8 cellular contexts compared by ENCODE assay signal in the genomic region with DNA sequence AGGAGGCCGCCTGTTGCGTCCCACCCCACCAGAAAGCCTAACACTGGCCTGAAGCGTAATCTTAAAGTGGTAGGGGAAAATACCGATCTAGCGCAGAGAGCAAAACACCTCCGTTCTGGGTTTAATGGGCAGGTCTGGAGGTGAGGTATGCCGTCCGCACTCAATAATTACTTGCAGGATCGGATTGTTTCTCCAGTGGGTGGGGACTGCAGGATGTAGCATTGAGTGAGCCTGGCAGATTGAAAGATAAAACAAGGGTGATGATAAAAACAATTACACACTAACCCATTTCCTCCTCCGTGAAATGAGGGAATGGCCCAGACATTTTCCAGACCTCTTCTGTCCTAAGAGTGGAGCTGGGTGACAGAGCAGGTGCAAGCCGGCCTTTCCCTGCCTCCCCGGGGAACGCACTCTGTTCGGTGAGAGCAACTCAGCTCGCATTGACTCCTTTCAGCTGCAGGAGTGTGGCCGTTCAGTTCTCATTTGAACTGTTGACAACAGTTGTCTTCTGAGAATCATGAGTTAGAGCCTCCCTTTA.
DNase-seq lines count a peak whose midpoint lies in the region; ATAC-seq, FAIRE-seq and TF ChIP-seq lines count a peak whose summit lies in the region.

No MANE protein-coding gene starts in this region.

- H3K27me3 ChIP-seq in AG04450 (ENCODE audit: control insufficient read depth, insufficient read depth, low read length) (peaks cover 16% of the 10 kb centered on the region), breast epithelium (no peaks in the 10 kb centered on the region), HepG2 (ENCODE audit: control insufficient read depth in 1 of 2, insufficient read depth in 2 of 2, low read length in 2 of 2) (peaks cover 1 to 39% of the 10 kb centered on the region in 2 experiments; a peak in 4 of 5 replicates)

- no peaks in the 10 kb centered on the region for H3K79me2 ChIP-seq in HepG2 (ENCODE audit: insufficient read depth, low read length)

- TF ChIP-seq POLR2A in breast epithelium (IDR thresholded peaks at IDR 0.05) (no peak), HepG2 (IDR thresholded peaks at IDR 0.05; ENCODE audit: insufficient read depth in 1 of 2, low read depth in 2 of 2, low read length in 2 of 2) (no peak)

- FAIRE-seq in HepG2 (lab: Jason Lieb, UNC): no peak

- peak; percentile 24 for ATAC-seq in GM19328 (IDR thresholded peaks at IDR 0.05; ENCODE audit: unreplicated experiment)
- ATAC-seq in HG03280 (IDR thresholded peaks at IDR 0.05; ENCODE audit: unreplicated experiment): peak; percentile 30
- peak; percentile 30 for ATAC-seq in HepG2

- H3K4me2 ChIP-seq in HepG2 (ENCODE audit: low read depth, low read length): peak overlapping the region; percentile 92

- no peak overlapping the region for H3K9ac ChIP-seq in HepG2 (ENCODE audit: insufficient read depth, low read depth, low read length)

- TF ChIP-seq CTCF in AG04450 (IDR thresholded peaks at IDR 0.05; ENCODE audit: low read depth, low read length) (no peak), breast epithelium (IDR thresholded peaks at IDR 0.05) (no peak), HepG2 (CRISPR knock-in tag; IDR thresholded peaks at IDR 0.05) (no peak)

- H3K4me1 ChIP-seq in breast epithelium (no peaks in the 10 kb centered on the region), HepG2 (ENCODE audit: insufficient read depth, low read length) (peaks cover 7% of the 10 kb centered on the region)

- DNase-seq in AG04450 (ENCODE audit: low read depth, low spot score): no peak
- peak; percentile 60 to 65 for DNase-seq in SHP77 (lab: John Stamatoyannopoulos, UW)
- no peak for DNase-seq in breast epithelium (ENCODE audit: low spot score in 2 of 2)
- no peak for DNase-seq in HepG2 (ENCODE audit: low spot score)
- peak in 3 of 49 donors; percentile 5 to 24 (median 11) for DNase-seq in substantia nigra (lab: John Stamatoyannopoulos, UW)
- no peak for DNase-seq in NCI-H446 (lab: John Stamatoyannopoulos, UW)

- POLR2A ChIA-PET in AG04450 (lab: Yijun Ruan, JAX) (interaction anchor here (1.0 kb wide), 1 partner anchor 112 kb away, joined by 4 read pairs; no protein-coding TSS in a partner anchor), HepG2 (lab: Yijun Ruan, JAX) (no interaction called here)

- no TSS peak for BruUV-seq in HepG2 (replicated peaks; lab: Mats Ljungman, UMichigan)

- H4K20me1 ChIP-seq in HepG2 (ENCODE audit: insufficient read depth, low read length): no peaks in the 10 kb centered on the region

- peak overlapping the region; percentile 93 for H2AFZ ChIP-seq in HepG2 (ENCODE audit: low read length)

- peak overlapping the region; percentile 66 for H3K4me3 ChIP-seq in AG04450 (ENCODE audit: low read depth, low read length)
- peak overlapping the region; percentile 82 to 97 (median 83) for H3K4me3 ChIP-seq in breast epithelium
- peak overlapping the region; percentile 54 to 77 (median 58) for H3K4me3 ChIP-seq in HepG2 (replicated peaks in 1 of 3; ENCODE audit: insufficient read depth in 1 of 3, low read depth in 2 of 3, low read length in 3 of 3)

- H3K9me3 ChIP-seq in AG04450 (ENCODE audit: control insufficient read depth, insufficient read depth, low read length) (peaks cover 7% of the 10 kb centered on the region; the same call in 1 of the 2 replicates), breast epithelium (no peaks in the 10 kb centered on the region), HepG2 (ENCODE audit: low read length) (no peaks in the 10 kb centered on the region)

- H3K36me3 ChIP-seq in breast epithelium (no peaks in the 10 kb centered on the region), HepG2 (replicated peaks in 1 of 2; ENCODE audit: control insufficient read depth in 1 of 2, insufficient read depth in 2 of 2, low read length in 2 of 2) (no peaks in the 10 kb centered on the region)

- no peak overlapping the region for H3K27ac ChIP-seq in AG04450 (ENCODE audit: low read depth, low read length)
- peak overlapping the region; percentile 92 to 98 for H3K27ac ChIP-seq in breast epithelium
- no peak overlapping the region for H3K27ac ChIP-seq in HepG2 (ENCODE audit: extremely low read length, insufficient read depth, low read length)
- peak overlapping the region; percentile 89 for H3K27ac ChIP-seq in substantia nigra (ENCODE audit: low read depth, low read length, poor library complexity, severe bottlenecking)

- CTCF ChIA-PET in AG04450 (lab: Charles Lee) (interaction anchor here (0.9 to 1.1 kb wide), 3 partner anchors 24 to 248 kb away, joined by 3 to 5 read pairs (median 3); no protein-coding TSS in a partner anchor), HepG2 (lab: Yijun Ruan, JAX; ENCODE audit: low intra/inter-chr PET ratio, low total read pairs) (no interaction called here)

- in situ Hi-C loops in HepG2 (cut with HindIII; ENCODE audit: extremely low pct_ligation_motif_present, low pct_unique_long_range_greater_than_20kb): no loop called here

- no peak for TF ChIP-seq EP300 in HepG2 (IDR thresholded peaks at IDR 0.05; ENCODE audit: low read depth in 2 of 2, low read length in 2 of 2)
- no peak for TF ChIP-seq EP300 in HepG2 (CRISPR knock-in tag; IDR thresholded peaks at IDR 0.05; ENCODE audit: borderline replicate concordance)

- intact Hi-C loops in breast epithelium (cut with DNase I; ENCODE audit: low total_unique reads) (no loop called here), HepG2 (cut with micrococcal nuclease; ENCODE audit: unreplicated experiment) (no loop called here)

- 4% methylated on average over 10 of the region's 16 CpGs for WGBS in HepG2 (ENCODE audit: low lambda C conversion rate)

- no peak for TF ChIP-seq RAD21 in HepG2 (CRISPR knock-in tag; IDR thresholded peaks at IDR 0.05)

TF ChIP-seq in HepG2, 621 proteins besides CTCF, POLR2A, EP300 and RAD21 (continues in another document):
- TF ChIP-seq ZNF180 (CRISPR knock-in tag; IDR thresholded peaks at IDR 0.05; ENCODE audit: borderline replicate concordance, low read depth) (no peak), U2AF2 (IDR thresholded peaks at IDR 0.05; ENCODE audit: low read depth, low read length) (no peak), SRSF1 (optimal IDR thresholded peaks at IDR 0.05; ENCODE audit: low read depth, low read length) (no peak), EHMT2 (IDR thresholded peaks at IDR 0.05; ENCODE audit: borderline replicate concordance, low read depth, low read length) (no peak), ZNF33A (CRISPR knock-in tag; IDR thresholded peaks at IDR 0.05; ENCODE audit: borderline replicate concordance) (no peak), PHF21A (CRISPR knock-in tag; IDR thresholded peaks at IDR 0.05) (no peak), SALL1 (CRISPR knock-in tag; IDR thresholded peaks at IDR 0.05) (no peak), EEA1 (CRISPR knock-in tag; IDR thresholded peaks at IDR 0.05; ENCODE audit: borderline replicate concordance) (no peak), ZKSCAN1 (IDR thresholded peaks at IDR 0.05; ENCODE audit: low read length) (no peak)
- TF ChIP-seq, protein P1, sequence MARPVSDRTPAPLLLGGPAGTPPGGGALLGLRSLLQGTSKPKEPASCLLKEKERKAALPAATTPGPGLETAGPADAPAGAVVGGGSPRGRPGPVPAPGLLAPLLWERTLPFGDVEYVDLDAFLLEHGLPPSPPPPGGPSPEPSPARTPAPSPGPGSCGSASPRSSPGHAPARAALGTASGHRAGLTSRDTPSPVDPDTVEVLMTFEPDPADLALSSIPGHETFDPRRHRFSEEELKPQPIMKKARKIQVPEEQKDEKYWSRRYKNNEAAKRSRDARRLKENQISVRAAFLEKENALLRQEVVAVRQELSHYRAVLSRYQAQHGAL (CRISPR knock-in tag; IDR thresholded peaks at IDR 0.05; ENCODE audit: not compliant biosample characterization): no peak
- TF ChIP-seq, protein P2, sequence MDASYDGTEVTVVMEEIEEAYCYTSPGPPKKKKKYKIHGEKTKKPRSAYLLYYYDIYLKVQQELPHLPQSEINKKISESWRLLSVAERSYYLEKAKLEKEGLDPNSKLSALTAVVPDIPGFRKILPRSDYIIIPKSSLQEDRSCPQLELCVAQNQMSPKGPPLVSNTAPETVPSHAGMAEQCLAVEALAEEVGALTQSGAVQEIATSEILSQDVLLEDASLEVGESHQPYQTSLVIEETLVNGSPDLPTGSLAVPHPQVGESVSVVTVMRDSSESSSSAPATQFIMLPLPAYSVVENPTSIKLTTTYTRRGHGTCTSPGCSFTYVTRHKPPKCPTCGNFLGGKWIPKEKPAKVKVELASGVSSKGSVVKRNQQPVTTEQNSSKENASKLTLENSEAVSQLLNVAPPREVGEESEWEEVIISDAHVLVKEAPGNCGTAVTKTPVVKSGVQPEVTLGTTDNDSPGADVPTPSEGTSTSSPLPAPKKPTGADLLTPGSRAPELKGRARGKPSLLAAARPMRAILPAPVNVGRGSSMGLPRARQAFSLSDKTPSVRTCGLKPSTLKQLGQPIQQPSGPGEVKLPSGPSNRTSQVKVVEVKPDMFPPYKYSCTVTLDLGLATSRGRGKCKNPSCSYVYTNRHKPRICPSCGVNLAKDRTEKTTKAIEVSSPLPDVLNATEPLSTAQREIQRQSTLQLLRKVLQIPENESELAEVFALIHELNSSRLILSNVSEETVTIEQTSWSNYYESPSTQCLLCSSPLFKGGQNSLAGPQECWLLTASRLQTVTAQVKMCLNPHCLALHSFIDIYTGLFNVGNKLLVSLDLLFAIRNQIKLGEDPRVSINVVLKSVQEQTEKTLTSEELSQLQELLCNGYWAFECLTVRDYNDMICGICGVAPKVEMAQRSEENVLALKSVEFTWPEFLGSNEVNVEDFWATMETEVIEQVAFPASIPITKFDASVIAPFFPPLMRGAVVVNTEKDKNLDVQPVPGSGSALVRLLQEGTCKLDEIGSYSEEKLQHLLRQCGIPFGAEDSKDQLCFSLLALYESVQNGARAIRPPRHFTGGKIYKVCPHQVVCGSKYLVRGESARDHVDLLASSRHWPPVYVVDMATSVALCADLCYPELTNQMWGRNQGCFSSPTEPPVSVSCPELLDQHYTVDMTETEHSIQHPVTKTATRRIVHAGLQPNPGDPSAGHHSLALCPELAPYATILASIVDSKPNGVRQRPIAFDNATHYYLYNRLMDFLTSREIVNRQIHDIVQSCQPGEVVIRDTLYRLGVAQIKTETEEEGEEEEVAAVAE (CRISPR knock-in tag; IDR thresholded peaks at IDR 0.05; ENCODE audit: borderline replicate concordance): no peak
- TF ChIP-seq, protein P3, sequence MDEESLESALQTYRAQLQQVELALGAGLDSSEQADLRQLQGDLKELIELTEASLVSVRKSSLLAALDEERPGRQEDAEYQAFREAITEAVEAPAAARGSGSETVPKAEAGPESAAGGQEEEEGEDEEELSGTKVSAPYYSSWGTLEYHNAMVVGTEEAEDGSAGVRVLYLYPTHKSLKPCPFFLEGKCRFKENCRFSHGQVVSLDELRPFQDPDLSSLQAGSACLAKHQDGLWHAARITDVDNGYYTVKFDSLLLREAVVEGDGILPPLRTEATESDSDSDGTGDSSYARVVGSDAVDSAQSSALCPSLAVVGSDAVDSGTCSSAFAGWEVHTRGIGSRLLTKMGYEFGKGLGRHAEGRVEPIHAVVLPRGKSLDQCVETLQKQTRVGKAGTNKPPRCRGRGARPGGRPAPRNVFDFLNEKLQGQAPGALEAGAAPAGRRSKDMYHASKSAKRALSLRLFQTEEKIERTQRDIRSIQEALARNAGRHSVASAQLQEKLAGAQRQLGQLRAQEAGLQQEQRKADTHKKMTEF (CRISPR knock-in tag; IDR thresholded peaks at IDR 0.05): 0 out of 2 replicates have a peak, but pooled peaks have one; percentile 13

Comparison
In these comparisons a context has a peak if more than half of its experiments do, and no peak if none do; other contexts are left out.
1. DNase-seq: peak in SHP77 (2 of 2); none in AG04450 (single experiment), breast epithelium (0 of 2), HepG2 (single experiment) and NCI-H446 (0 of 2).
2. H3K27ac ChIP-seq: peak in breast epithelium (2 of 2) and substantia nigra (single experiment); none in AG04450 (single experiment) and HepG2 (single experiment).
3. Peak in every context shown above with its lines, with median percentiles within 50 percentile points of each other: H3K4me3 ChIP-seq and ATAC-seq.